Comparison of ENCODE assay signal across 24 cellular contexts in the genomic region with DNA sequence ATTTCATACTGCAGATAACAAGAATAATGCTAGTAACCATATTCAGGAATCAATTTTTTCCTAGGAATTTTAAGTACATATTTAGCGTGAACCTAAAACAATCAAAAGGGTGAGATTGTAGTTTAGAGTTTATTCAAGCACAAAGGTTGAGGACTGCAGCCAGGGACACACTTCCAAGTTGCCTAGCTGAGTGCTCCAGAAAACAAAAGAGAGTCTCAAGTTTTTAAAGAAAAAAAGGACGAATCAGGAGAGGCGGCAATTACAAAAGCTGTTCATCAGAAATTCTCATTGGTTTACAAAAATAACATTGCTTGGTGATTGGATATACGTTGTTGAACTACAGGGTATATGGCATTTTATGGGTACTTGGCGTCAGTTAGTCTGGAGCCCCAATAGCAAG. TPM values are rescaled to one million over a fixed set of nuclear protein-coding genes. Genes with fewer than 3 reads are reported as not detected.
A peak's percentile ranks its signal among the peaks of the same experiment; 100 is the strongest.
DNase-seq lines count a peak whose midpoint lies in the region; ATAC-seq, FAIRE-seq and TF ChIP-seq lines count a peak whose summit lies in the region.
"Had no signal": no experiment of that assay in that cellular context is flagged by ENCODE, and none has a peak within 500 bp of the region (broad histone marks: within the 10 kb centered on the region; RNA-seq: fewer than 3 reads in every experiment).

No MANE protein-coding gene starts in this region.

- H3K27ac ChIP-seq in IMR-90 (ENCODE audit: insufficient read depth, low read length) (no peak overlapping the region), H1 (ENCODE audit: low read depth, low read length) (no peak overlapping the region), Peyer's patch (no peak overlapping the region)
- H3K27ac ChIP-seq: SK-N-MC, suprapubic skin had no signal

- dilution Hi-C loops in IMR-90 (cut with HindIII; ENCODE audit: low sequenced_read_pairs, unreplicated experiment): no loop called here

- H2BK12ac ChIP-seq in H1 (ENCODE audit: low read depth, low read length): no peak overlapping the region

- H3K4me1 Mint-ChIP-seq in progenitor cell of endocrine pancreas (ENCODE audit: low read depth): peaks cover 26% of the 10 kb centered on the region
- H3K4me1 Mint-ChIP-seq: activated B cell treated with CpG ODN at 0.5 μM for 24 hours; natural killer cell; stimulated activated memory B cell treated with anti-CD40 and anti-IgM and Interleukin-4, amounts not matched to agents 10 μg/mL and 1 μg/mL and 100 μg/mL, for 72 hours had no signal

- peak overlapping the region; percentile 4 for H3K27ac Mint-ChIP-seq in progenitor cell of endocrine pancreas
- H3K27ac Mint-ChIP-seq: activated B cell treated with CpG ODN at 0.5 μM for 24 hours; CD8-positive, alpha-beta memory T cell; natural killer cell; stimulated activated memory B cell treated with anti-CD40 and anti-IgM and Interleukin-4, amounts not matched to agents 10 μg/mL and 1 μg/mL and 100 μg/mL, for 72 hours had no signal

- H4K20me1 ChIP-seq in IMR-90 (ENCODE audit: insufficient read depth, low read length): no peaks in the 10 kb centered on the region
- no peaks in the 10 kb centered on the region for H4K20me1 ChIP-seq in H1 (replicated peaks in 1 of 2; ENCODE audit: control insufficient read depth in 1 of 2, insufficient read depth in 2 of 2, low read length in 2 of 2)

- H4K5ac ChIP-seq in IMR-90 (ENCODE audit: low read depth, low read length) (no peak overlapping the region), H1 (ENCODE audit: insufficient read length, low read depth, low read length) (no peak overlapping the region)

- ATAC-seq in IMR-90 (ENCODE audit: low read depth): no peak
- no peak for ATAC-seq in stimulated activated naive CD8-positive, alpha-beta T cell treated with anti-CD3 and anti-CD28 coated beads, Interleukin-15, Interleukin-2, amounts not matched to agents 100 U/mL and 50 U/mL, for 24 hours
- ATAC-seq: activated T-cell treated with anti-CD3 and anti-CD28 coated beads, Interleukin-2, amount 50 U/mL, for 4 hours; natural killer cell; stimulated activated memory B cell treated with anti-CD40 and anti-IgM and Interleukin-4, amounts not matched to agents 10 μg/mL and 1 μg/mL and 100 μg/mL, for 72 hours had no signal

- H3K9me1 ChIP-seq in IMR-90 (ENCODE audit: insufficient read depth, low read length): no peaks in the 10 kb centered on the region

- DNase-seq in Ammon's horn (ENCODE audit: low spot score) (peak; percentile 42), IMR-90 (no peak), H1 (ENCODE audit: low read depth in 1 of 2, low spot score in 2 of 2) (no peak), progenitor cell of endocrine pancreas (ENCODE audit: low spot score, unreplicated experiment) (no peak), Peyer's patch (no peak), NOMO-1 treated with dmso at 0.1 percent for 144 hours (lab: John Stamatoyannopoulos, UW; ENCODE audit: unreplicated experiment) (no peak)
- no peak for DNase-seq in stimulated activated naive CD8-positive, alpha-beta T cell treated with anti-CD3 and anti-CD28 coated beads, Interleukin-15, Interleukin-2, amounts not matched to agents 100 U/mL and 50 U/mL, for 24 hours
- DNase-seq: ACHN; activated B cell treated with CpG ODN at 0.5 μM for 24 hours; activated gamma-delta T cell; activated T-cell treated with anti-CD3 and anti-CD28 coated beads, Interleukin-2, amount 50 U/mL, for 4 hours; BE2C; CD8-positive, alpha-beta memory T cell; central memory CD4-positive, alpha-beta T cell; glutamatergic neuron; natural killer cell; NCI-H1436 treated with DMSO at 0.1 percent for 48 hours; NCI-H2107; NCI-H446 had no signal

- no peak overlapping the region for H3K18ac ChIP-seq in IMR-90 (ENCODE audit: low read depth, low read length)
- no peak overlapping the region for H3K18ac ChIP-seq in H1 (ENCODE audit: extremely low read depth, low read length)

- H3K9ac ChIP-seq in IMR-90 (ENCODE audit: low read depth, low read length) (no peak overlapping the region), H1 (replicated peaks in 1 of 4; ENCODE audit: extremely low read depth in 1 of 4, low read depth in 3 of 4, low read length in 3 of 4) (no peak overlapping the region)

- in situ Hi-C loops in IMR-90 (cut with MboI; ENCODE audit: low sequenced_read_pairs): no loop called here

- H2BK15ac ChIP-seq in IMR-90 (ENCODE audit: low read depth, low read length) (no peak overlapping the region), H1 (ENCODE audit: low read length) (no peak overlapping the region)

- CTCF ChIA-PET in IMR-90 (lab: Yijun Ruan, JAX) (interaction anchor here (0.6 kb wide), 1 partner anchor 222 kb away, joined by 4 read pairs; no protein-coding TSS in a partner anchor), H1 (lab: Charles Lee; ENCODE audit: partially characterized antibody) (interaction anchor here (1.6 kb wide), 1 partner anchor 235 kb away, joined by 4 read pairs; no protein-coding TSS in a partner anchor)

- H2AK9ac ChIP-seq in IMR-90 (replicated peaks; ENCODE audit: low read depth, low read length, poor library complexity): no peak overlapping the region

- no TSS peak for BruUV-seq in IMR-90 (replicated peaks; lab: Mats Ljungman, UMichigan)

- peaks cover 1% of the 10 kb centered on the region for H3K36me3 Mint-ChIP-seq in progenitor cell of endocrine pancreas (ENCODE audit: insufficient read depth)
- H3K36me3 Mint-ChIP-seq: natural killer cell; stimulated activated memory B cell treated with anti-CD40 and anti-IgM and Interleukin-4, amounts not matched to agents 10 μg/mL and 1 μg/mL and 100 μg/mL, for 72 hours had no signal

- TF ChIP-seq CTCF in IMR-90 (conservative IDR thresholded peaks at IDR 0.05; ENCODE audit: low read depth, low read length) (no peak), H1 (IDR thresholded peaks at IDR 0.05; ENCODE audit: control extremely low read depth in 1 of 3, insufficient read depth in 1 of 3, low read depth in 1 of 3, low read length in 3 of 3) (no peak), progenitor cell of endocrine pancreas (IDR thresholded peaks at IDR 0.05; ENCODE audit: unreplicated experiment) (no peak), Peyer's patch (IDR thresholded peaks at IDR 0.05) (no peak)

- H3K4me3 ChIP-seq in IMR-90 (ENCODE audit: insufficient read depth, low read depth, low read length) (no peak overlapping the region), H1 (ENCODE audit: extremely low read depth in 1 of 4, insufficient read depth in 2 of 4, low read depth in 3 of 4, low read length in 4 of 4) (no peak overlapping the region), Peyer's patch (no peak overlapping the region)
- H3K4me3 ChIP-seq: SK-N-MC, suprapubic skin had no signal

- peak; percentile 19 for FAIRE-seq in H1 (lab: Jason Lieb, UNC)
- FAIRE-seq: islet of Langerhans, urothelium cell line had no signal

- H3K79me1 ChIP-seq in IMR-90 (ENCODE audit: low read depth in 1 of 2, low read length in 2 of 2) (peaks cover 16 to 27% of the 10 kb centered on the region in 2 experiments), H1 (ENCODE audit: low read depth, low read length) (no peaks in the 10 kb centered on the region; the same call in 1 of the 2 replicates)

- intact Hi-C loops in IMR-90 (cut with micrococcal nuclease): no loop called here

- no peak overlapping the region for H3K56ac ChIP-seq in IMR-90 (ENCODE audit: extremely low read depth, insufficient read depth, low read length)
- H3K56ac ChIP-seq in H1 (replicated peaks; ENCODE audit: insufficient read length, low read depth, low read length): no peak overlapping the region

- H2BK20ac ChIP-seq in IMR-90 (ENCODE audit: low read depth, low read length) (no peak overlapping the region), H1 (ENCODE audit: low read length) (no peak overlapping the region)

- no peak for TF ChIP-seq RAD21 in IMR-90 (IDR thresholded peaks at IDR 0.05; ENCODE audit: low read length)
- no peak for TF ChIP-seq RAD21 in H1 (IDR thresholded peaks at IDR 0.05 in 1 of 2, conservative IDR thresholded peaks at IDR 0.05 in 1 of 2; ENCODE audit: low read depth in 2 of 2, low read length in 2 of 2)

- peaks cover 6% of the 10 kb centered on the region for H3K27me3 Mint-ChIP-seq in progenitor cell of endocrine pancreas
- H3K27me3 Mint-ChIP-seq: activated B cell treated with CpG ODN at 0.5 μM for 24 hours; stimulated activated memory B cell treated with anti-CD40 and anti-IgM and Interleukin-4, amounts not matched to agents 10 μg/mL and 1 μg/mL and 100 μg/mL, for 72 hours had no signal

- H3K4me1 ChIP-seq in IMR-90 (ENCODE audit: control insufficient read depth, insufficient read depth, low read length) (no peaks in the 10 kb centered on the region; the same call in 1 of the 2 replicates), H1 (replicated peaks in 1 of 4; ENCODE audit: control insufficient read depth in 3 of 4, insufficient read depth in 4 of 4, low read length in 3 of 4) (peaks cover 0 to 6% (median 2%) of the 10 kb centered on the region in 4 experiments; a peak in 3 of 7 replicates), Peyer's patch (no peaks in the 10 kb centered on the region)
- H3K4me1 ChIP-seq: BE2C had no signal

- no peaks in the 10 kb centered on the region for H3K23me2 ChIP-seq in H1 (ENCODE audit: low read depth, low read length)

- H3K4ac ChIP-seq in IMR-90 (ENCODE audit: low read depth, low read length): no peak overlapping the region
- H3K4ac ChIP-seq in H1 (replicated peaks; ENCODE audit: insufficient read length, low read depth, low read length): no peak overlapping the region

- WGBS in IMR-90 (ENCODE audit: extremely low coverage in 2 of 2, insufficient read length in 1 of 2), 2 experiments: no CpG with 5 or more reads among the region's 5 CpGs
- WGBS in H1 (ENCODE audit: extremely low coverage in 1 of 2, insufficient coverage in 1 of 2, insufficient read length in 1 of 2, insufficient replicate concordance in 2 of 2, low coverage in 1 of 2, low lambda C conversion rate in 2 of 2, missing lambda C conversion rate in 1 of 2), 2 experiments: 85% methylated on average over 5 of the region's 5 CpGs; no CpG with 5 or more reads in 1 of the 2 experiments

- H3K4me3 Mint-ChIP-seq in progenitor cell of endocrine pancreas (ENCODE audit: low read depth): no peak overlapping the region
- H3K4me3 Mint-ChIP-seq: activated B cell treated with CpG ODN at 0.5 μM for 24 hours; activated T-cell treated with anti-CD3 and anti-CD28 coated beads, Interleukin-2, amount 50 U/mL, for 4 hours; CD8-positive, alpha-beta memory T cell; natural killer cell; stimulated activated memory B cell treated with anti-CD40 and anti-IgM and Interleukin-4, amounts not matched to agents 10 μg/mL and 1 μg/mL and 100 μg/mL, for 72 hours had no signal

- H2BK120ac ChIP-seq in IMR-90 (ENCODE audit: low read depth, low read length) (no peak overlapping the region), H1 (replicated peaks; ENCODE audit: low read depth, low read length) (no peak overlapping the region)

- H3K23ac ChIP-seq in IMR-90 (ENCODE audit: low read depth, low read length) (no peak overlapping the region), H1 (ENCODE audit: insufficient read length) (no peak overlapping the region)

- no peaks in the 10 kb centered on the region for H3K9me3 ChIP-seq in IMR-90 (ENCODE audit: control insufficient read depth, insufficient read depth, low read length)
- H3K9me3 ChIP-seq in H1 (ENCODE audit: insufficient read depth in 2 of 2, low read depth in 1 of 2, low read length in 1 of 2): no peaks in the 10 kb centered on the region
- no peaks in the 10 kb centered on the region for H3K9me3 ChIP-seq in Peyer's patch
- H3K9me3 ChIP-seq: BE2C, suprapubic skin had no signal

- H2AFZ ChIP-seq in IMR-90 (replicated peaks; ENCODE audit: low read length, poor library complexity): no peak overlapping the region
- H2AFZ ChIP-seq in H1 (ENCODE audit: low read length): no peak overlapping the region

- H3K27me3 ChIP-seq in IMR-90 (ENCODE audit: control insufficient read depth, insufficient read depth, low read length) (no peaks in the 10 kb centered on the region), H1 (replicated peaks in 1 of 4; ENCODE audit: control insufficient read depth in 3 of 4, extremely low read depth in 1 of 4, insufficient read depth in 3 of 4, low read length in 3 of 4) (no peaks in the 10 kb centered on the region), Peyer's patch (no peaks in the 10 kb centered on the region)
- H3K27me3 ChIP-seq: BE2C, suprapubic skin had no signal

- no peak overlapping the region for H2BK5ac ChIP-seq in IMR-90 (ENCODE audit: low read depth, low read length, poor library complexity, severe bottlenecking)
- no peak overlapping the region for H2BK5ac ChIP-seq in H1 (ENCODE audit: low read depth, low read length)

- H3K14ac ChIP-seq in IMR-90 (replicated peaks; ENCODE audit: low read depth, low read length) (peak overlapping the region; percentile 10; the same call in 1 of the 2 replicates), H1 (ENCODE audit: insufficient read length) (no peak overlapping the region)

- POLR2A ChIA-PET in IMR-90 (lab: Charles Lee; ENCODE audit: unreplicated experiment): no interaction called here
- POLR2A ChIA-PET in H1 (lab: Charles Lee; ENCODE audit: partially characterized antibody): no interaction called here

- H4K8ac ChIP-seq in IMR-90 (ENCODE audit: low read depth in 2 of 2, low read length in 2 of 2) (no peak overlapping the region), H1 (ENCODE audit: extremely low read depth, insufficient read depth, low read length) (no peak overlapping the region)

- H3K79me2 ChIP-seq in H1 (ENCODE audit: control insufficient read depth in 1 of 2, insufficient read depth in 2 of 2, low read length in 2 of 2): no peaks in the 10 kb centered on the region

- H3K4me2 ChIP-seq in IMR-90 (ENCODE audit: low read depth, low read length) (no peak overlapping the region), H1 (ENCODE audit: insufficient read depth in 1 of 2, low read depth in 2 of 2, low read length in 2 of 2) (no peak overlapping the region)

- H2AK5ac ChIP-seq in IMR-90 (ENCODE audit: low read depth, low read length) (no peak overlapping the region), H1 (ENCODE audit: low read depth, low read length) (no peak overlapping the region)

- H4K91ac ChIP-seq in IMR-90 (ENCODE audit: insufficient read depth, low read depth, low read length): no peak overlapping the region
- H4K91ac ChIP-seq in H1 (replicated peaks; ENCODE audit: insufficient read length, low read length): no peak overlapping the region

- peaks cover 4% of the 10 kb centered on the region for H3K9me3 Mint-ChIP-seq in progenitor cell of endocrine pancreas (ENCODE audit: low read depth)
- H3K9me3 Mint-ChIP-seq: activated B cell treated with CpG ODN at 0.5 μM for 24 hours; activated T-cell treated with anti-CD3 and anti-CD28 coated beads, Interleukin-2, amount 50 U/mL, for 4 hours; CD8-positive, alpha-beta memory T cell; natural killer cell; stimulated activated memory B cell treated with anti-CD40 and anti-IgM and Interleukin-4, amounts not matched to agents 10 μg/mL and 1 μg/mL and 100 μg/mL, for 72 hours had no signal

- no peak for TF ChIP-seq EP300 in H1 (IDR thresholded peaks at IDR 0.05; ENCODE audit: borderline replicate concordance in 1 of 2, low read depth in 2 of 2, low read length in 2 of 2)

- no peaks in the 10 kb centered on the region for H3K36me3 ChIP-seq in IMR-90 (ENCODE audit: control insufficient read depth, insufficient read depth, low read length)
- H3K36me3 ChIP-seq in H1 (ENCODE audit: control insufficient read depth in 2 of 4, insufficient read depth in 4 of 4, low read length in 3 of 4): no peaks in the 10 kb centered on the region
- no peaks in the 10 kb centered on the region for H3K36me3 ChIP-seq in Peyer's patch
- H3K36me3 ChIP-seq: BE2C, suprapubic skin had no signal

- no peak for TF ChIP-seq POLR2A in IMR-90 (IDR thresholded peaks at IDR 0.05; ENCODE audit: low read depth, low read length)
- no peak for TF ChIP-seq POLR2A in H1 (IDR thresholded peaks at IDR 0.05; ENCODE audit: control extremely low read depth in 1 of 2, low read depth in 2 of 2, low read length in 2 of 2)
- TF ChIP-seq POLR2A in Peyer's patch (IDR thresholded peaks at IDR 0.05): no peak

RNA-seq across cellular contexts. Expression of gene ZNF438, which starts 11.5 kb away (rescaled TPM):
- total RNA-seq in IMR-90 (2012; rRNA removed) (2.8 and 2.9 TPM in 2 replicates), progenitor cell of endocrine pancreas (6.1 and 6.6 TPM in 2 replicates), Peyer's patch (1 to 10 TPM; 3.7 to 8.3 (median 7.3) TPM)
- polyA plus RNA-seq in IMR-90 (2012; rRNA removed) (1.8 TPM in 2 replicates), H1 (2011; rRNA removed) (0.86 and 0.95 TPM in 2 replicates)
- 0.75 and 0.88 TPM in 2 replicates for polyA plus RNA-seq in IMR-90 (2012; cell fraction: cytosol; rRNA removed)
- 1.1 and 4.6 TPM in 2 replicates for polyA plus RNA-seq in IMR-90 (2012; cell fraction: nucleus; rRNA removed; ENCODE audit: low replicate concordance)
- 1.4 and 1.7 TPM in 2 replicates for total RNA-seq in H1 (2021; fragmentation: NEBNext Ultra II Directional; extraction: Animal tissue kit (Norgen Biotek cat#: 25700))
- 1.1 TPM for polyA plus RNA-seq in H1 (2011; cell fraction: cytosol; rRNA removed)
- polyA plus RNA-seq in H1 (2011; cell fraction: nucleus; rRNA removed): 1.1 TPM
- polyA plus RNA-seq in H1 (2012, experiment 1 of 2): 1.0 to 1.4 TPM (median 1.3 TPM) in 4 replicates
- polyA plus RNA-seq in H1 (2012, experiment 2 of 2): 0.18 TPM
- 0.83 TPM for polyA plus RNA-seq in H1 (2013, experiment 1 of 2)
- 1.1 TPM for polyA plus RNA-seq in H1 (2013, experiment 2 of 2)
- 2.4 and 2.9 TPM in 2 replicates for polyA minus RNA-seq in H1 (2011; rRNA and poly(A)+ RNA removed)
- polyA minus RNA-seq in H1 (2011; cell fraction: cytosol; rRNA and poly(A)+ RNA removed): not detected
- polyA minus RNA-seq in H1 (2011; cell fraction: nucleus; rRNA and poly(A)+ RNA removed): 2.4 TPM
